ENCODE assay signal across 13 cellular contexts in genomic region chr7:75969182-75969581, GRCh38. TPM values are rescaled to one million over a fixed set of nuclear protein-coding genes. Genes with fewer than 3 reads are reported as not detected.
DNase-seq lines count a peak whose midpoint lies in the region; ATAC-seq and TF ChIP-seq lines count a peak whose summit lies in the region.
"Had no signal": no experiment of that assay in that cellular context is flagged by ENCODE, and none has a peak within 500 bp of the region (broad histone marks: within the 10 kb centered on the region; RNA-seq: fewer than 3 reads in every experiment).

No MANE protein-coding gene starts in this region.

- H3K4me1 ChIP-seq in right atrium auricular region (peaks cover 0 to 72% of the 10 kb centered on the region in 2 donors), parathyroid adenoma (no peaks in the 10 kb centered on the region), vagina (peaks cover 63% of the 10 kb centered on the region)

- H3K36me3 ChIP-seq in right atrium auricular region (peaks cover 10% of the 10 kb centered on the region), parathyroid adenoma (ENCODE audit: control insufficient read depth, insufficient read depth, low read length) (no peaks in the 10 kb centered on the region), vagina (peaks cover 0 to 18% of the 10 kb centered on the region in 2 donors)

- no peak overlapping the region for H3K4me3 ChIP-seq in right atrium auricular region
- no peak overlapping the region for H3K4me3 ChIP-seq in parathyroid adenoma (ENCODE audit: low read depth, low read length)
- no peak overlapping the region for H3K4me3 ChIP-seq in vagina

- H3K9ac ChIP-seq in parathyroid adenoma: no peak overlapping the region

- H3K4me2 ChIP-seq in parathyroid adenoma (ENCODE audit: low read length): no peak overlapping the region

- no peak for TF ChIP-seq CTCF in right atrium auricular region (IDR thresholded peaks at IDR 0.05)
- no peak for TF ChIP-seq CTCF in parathyroid adenoma (IDR thresholded peaks at IDR 0.05)
- no peak for TF ChIP-seq CTCF in vagina (IDR thresholded peaks at IDR 0.05)

- H3K79me2 ChIP-seq in parathyroid adenoma: peaks cover 41% of the 10 kb centered on the region

- H3K9me3 ChIP-seq in right atrium auricular region (no peaks in the 10 kb centered on the region), parathyroid adenoma (ENCODE audit: control insufficient read depth, low read length) (no peaks in the 10 kb centered on the region), vagina (no peaks in the 10 kb centered on the region)

- no peak for ATAC-seq in HG03097 (IDR thresholded peaks at IDR 0.05; ENCODE audit: low FRiP score, unreplicated experiment)
- ATAC-seq in HG03565 (IDR thresholded peaks at IDR 0.05; ENCODE audit: unreplicated experiment): no peak
- ATAC-seq: activated CD8-positive, alpha-beta T cell treated with anti-CD3 and anti-CD28 coated beads, Interleukin-2, amount 10 ng/mL, durations not matched to agents 7 days and 5 days had no signal

- H3K27ac ChIP-seq in right atrium auricular region (peak overlapping the region; percentile 80), parathyroid adenoma (peak overlapping the region; percentile 30), vagina (peak overlapping the region; percentile 88)

- TF ChIP-seq POLR2A in vagina (IDR thresholded peaks at IDR 0.05): no peak

- H3K27me3 ChIP-seq in right atrium auricular region (no peaks in the 10 kb centered on the region), parathyroid adenoma (ENCODE audit: control insufficient read depth, insufficient read depth, low read length) (no peaks in the 10 kb centered on the region), vagina (no peaks in the 10 kb centered on the region)

- peak; percentile 42 for DNase-seq in DMS 273 (lab: John Stamatoyannopoulos, UW; ENCODE audit: unreplicated experiment)
- no peak for DNase-seq in DMS 273 treated with DMSO at 0.1 percent for 48 hours (lab: John Stamatoyannopoulos, UW)
- no peak for DNase-seq in right atrium auricular region (ENCODE audit: low spot score)
- no peak for DNase-seq in vagina (ENCODE audit: extremely low spot score in 2 of 2)
- no peak for DNase-seq in occipital lobe (lab: John Stamatoyannopoulos, UW)
- DNase-seq: 8988T; activated CD8-positive, alpha-beta T cell treated with anti-CD3 and anti-CD28 coated beads, Interleukin-2, amount 10 ng/mL, durations not matched to agents 7 days and 5 days; NCI-H510A treated with DMSO at 0.1 percent for 48 hours; stimulated activated CD4-positive, alpha-beta T cell treated with anti-CD3 and anti-CD28 coated beads, Interleukin-4, amount 100 ng/mL, for 4 hours; T1000 had no signal

- intact Hi-C loops in vagina (cut with DNase I): no loop called here

- no peak overlapping the region for H2AFZ ChIP-seq in parathyroid adenoma

RNA-seq across cellular contexts. Expression of gene TMEM120A, which starts 25.2 kb away (rescaled TPM):
- total RNA-seq in right atrium auricular region (10 to 100 TPM; 35.3 to 50.0 TPM), vagina (45.9 TPM), occipital lobe (19.8 TPM)

RNA-seq across cellular contexts. Expression of gene POR, which starts 54.2 kb away (rescaled TPM):
- 10 to 100 TPM; 53.4 to 85.3 TPM for total RNA-seq in right atrium auricular region
- 94.3 TPM for total RNA-seq in vagina
- total RNA-seq in occipital lobe: 59.0 TPM

Comparison
In these comparisons a context has a peak if more than half of its experiments do, and no peak if none do; other contexts are left out.
1. H3K27ac ChIP-seq: peak in every context shown above with its lines; median percentile 88 in vagina; 80 in right atrium auricular region; 30 in parathyroid adenoma.